20 cellular contexts compared by ENCODE assay signal in genomic region chr22:42734406-42734805, GRCh38.
"Had no signal": no experiment of that assay in that cellular context is flagged by ENCODE, and none has a peak within 500 bp of the region (broad histone marks: within the 10 kb centered on the region; RNA-seq: fewer than 3 reads in every experiment).

No MANE protein-coding gene starts in this region.

- H3K9ac ChIP-seq: KMS-11 had no signal

- H3K4me3 ChIP-seq: SJSA1, SK-N-MC had no signal

- H3K9me3 ChIP-seq: SJSA1 had no signal

- DNase-seq: Kasumi-1, MM.1S, NCI-H1092 treated with DMSO at 0.1 percent for 48 hours, NCI-H1436, NCI-H187, NCI-H2029, NCI-H2081 treated with DMSO at 0.1 percent for 48 hours, NCI-H2171, NCI-H226, NCI-H446 treated with DMSO at 0.1 percent for 48 hours, NCI-H510A treated with DMSO at 0.1 percent for 48 hours, NCI-H69, NCI-H774, Right ventricle myocardium superior, RPMI8226, SIG-M5 had no signal

- H3K27ac ChIP-seq: KMS-11, SJSA1, SK-N-MC had no signal

- H3K36me3 ChIP-seq: SJSA1 had no signal

- H3K4me2 ChIP-seq: KMS-11 had no signal

- FAIRE-seq: RCC 7860 had no signal

- H3K27me3 ChIP-seq: SJSA1 had no signal
